In the genomic region with DNA sequence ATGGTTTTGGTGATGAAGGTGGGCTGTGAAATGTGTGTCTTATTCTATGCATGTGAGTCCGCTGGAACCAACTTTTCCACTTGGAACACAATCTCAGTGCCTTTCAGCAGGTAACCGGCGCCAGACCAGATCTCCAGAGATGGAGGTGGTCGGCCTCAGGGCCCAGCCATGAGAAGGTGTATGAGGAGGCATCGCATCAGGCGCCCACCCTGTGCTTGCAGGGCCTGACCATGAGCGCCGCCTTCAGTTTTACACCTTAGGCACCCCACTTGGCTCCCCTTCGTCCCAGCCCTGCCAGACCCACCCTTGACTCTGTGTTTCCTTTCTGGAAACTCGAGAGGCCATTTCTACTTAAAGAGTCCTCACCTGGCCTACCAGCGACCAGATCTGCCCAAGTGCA, we compare ENCODE assay signal across 12 cellular contexts. TPM values are rescaled to one million over a fixed set of nuclear protein-coding genes. Genes with fewer than 3 reads are reported as not detected.
DNase-seq lines count a peak whose midpoint lies in the region; ATAC-seq and TF ChIP-seq lines count a peak whose summit lies in the region.
"Had no signal": no experiment of that assay in that cellular context is flagged by ENCODE, and none has a peak within 500 bp of the region (broad histone marks: within the 10 kb centered on the region; RNA-seq: fewer than 3 reads in every experiment).

No MANE protein-coding gene starts in this region.

- peak overlapping the region; percentile 94 for H3K27ac Mint-ChIP-seq in CD8-positive, alpha-beta T cell
- peak overlapping the region; percentile 93 for H3K27ac Mint-ChIP-seq in activated B cell treated with CpG ODN at 0.5 μM for 24 hours

- in situ Hi-C loops in gastrocnemius medialis (cut with MboI; ENCODE audit: low sequenced_read_pairs in 4 of 4), result loop anchor here in 1 of 4 donors (5.0 kb wide), 1 partner anchor 47 kb away; the partner anchor contains the start of gene ATF3

- no peaks in the 10 kb centered on the region for H3K27me3 Mint-ChIP-seq in CD8-positive, alpha-beta T cell (ENCODE audit: low read depth)
- H3K27me3 Mint-ChIP-seq in activated B cell treated with CpG ODN at 0.5 μM for 24 hours, result no peaks in the 10 kb centered on the region

- 61 to 83% methylated on average over 1 to 3 of the region's 11 CpGs for WGBS in gastroesophageal sphincter (ENCODE audit: low coverage in 1 of 2), 2 donors

- peaks cover 5% of the 10 kb centered on the region for H3K4me1 ChIP-seq in CD8-positive, alpha-beta T cell (ENCODE audit: insufficient read depth, low read length)
- peaks cover 0 to 25% (median 0%) of the 10 kb centered on the region in 3 donors for H3K4me1 ChIP-seq in gastroesophageal sphincter
- H3K4me1 ChIP-seq in gastrocnemius medialis, result no peaks in the 10 kb centered on the region

- TF ChIP-seq POLR2A in gastroesophageal sphincter (IDR thresholded peaks at IDR 0.05) (no peak), gastrocnemius medialis (IDR thresholded peaks at IDR 0.05) (no peak)

- POLR2A ChIA-PET in CD8-positive, alpha-beta T cell (lab: Charles Lee), result interaction anchor here (0.6 kb wide), 1 partner anchor 947 kb away, joined by 3 read pairs; no protein-coding TSS in a partner anchor
- POLR2A ChIA-PET in activated B cell treated with CpG ODN at 0.5 μM for 24 hours (lab: Charles Lee), result interaction anchor here (1.3 to 2.7 kb wide), 5 partner anchors 7 to 524 kb away, joined by 3 to 49 read pairs (median 17); partner anchors contain the start of genes ATF3, DTL and INTS7

- TF ChIP-seq EP300 in gastroesophageal sphincter (IDR thresholded peaks at IDR 0.05), result no peak

- H3K27me3 ChIP-seq in CD8-positive, alpha-beta T cell (ENCODE audit: insufficient read depth, low read length), result no peaks in the 10 kb centered on the region
- H3K27me3 ChIP-seq in gastroesophageal sphincter (no peaks in the 10 kb centered on the region), gastrocnemius medialis (no peaks in the 10 kb centered on the region)

- no peak for DNase-seq in CD8-positive, alpha-beta T cell
- no peak for DNase-seq in activated B cell treated with CpG ODN at 0.5 μM for 24 hours
- no peak for DNase-seq in gastrocnemius medialis
- no peak for DNase-seq in DMS 273 (lab: John Stamatoyannopoulos, UW; ENCODE audit: unreplicated experiment)
- DNase-seq in posterior vena cava (ENCODE audit: low spot score), result no peak
- DNase-seq: activated T-cell treated with anti-CD3 and anti-CD28 coated beads, Interleukin-2, amount 50 U/mL, for 1 hour; NCI-H2081; occipital lobe; T1000 had no signal

- H3K36me3 Mint-ChIP-seq in CD8-positive, alpha-beta T cell, result no peaks in the 10 kb centered on the region
- no peaks in the 10 kb centered on the region for H3K36me3 Mint-ChIP-seq in activated B cell treated with CpG ODN at 0.5 μM for 24 hours (ENCODE audit: low read depth)

- H3K9me3 Mint-ChIP-seq in CD8-positive, alpha-beta T cell, result peaks cover 14% of the 10 kb centered on the region
- H3K9me3 Mint-ChIP-seq in activated B cell treated with CpG ODN at 0.5 μM for 24 hours, result peaks cover 4% of the 10 kb centered on the region

- peak overlapping the region; percentile 85 for H3K4me3 Mint-ChIP-seq in CD8-positive, alpha-beta T cell
- peak overlapping the region; percentile 32 for H3K4me3 Mint-ChIP-seq in activated B cell treated with CpG ODN at 0.5 μM for 24 hours

- intact Hi-C loops in CD8-positive, alpha-beta T cell (cut with DNase I, micrococcal nuclease), result loop anchor here (1.0 to 10.0 kb wide), 15 partner anchors 7 to 985 kb away; partner anchors contain the start of genes ANGEL2 (in 2 of the 2), ATF3 (in 2 of the 2), NSL1 (in 2 of the 2) and TATDN3 (in 2 of the 2)
- intact Hi-C loops in activated B cell treated with CpG ODN at 0.5 μM for 24 hours (cut with micrococcal nuclease) (loop anchor here (1.0 to 5.0 kb wide), 12 partner anchors 7 to 981 kb away; partner anchors contain the start of genes ANGEL2, FLVCR1, NENF and PACC1), gastrocnemius medialis (cut with DNase I; ENCODE audit: low total_unique reads) (loop anchor here (1.0 to 5.0 kb wide), 3 partner anchors 48 to 273 kb away; partner anchors contain the start of genes ATF3 and PPP2R5A), posterior vena cava (cut with DNase I) (loop anchor here (5.0 to 10.0 kb wide), 2 partner anchors 75 to 78 kb away; no protein-coding TSS in a partner anchor)

- ATAC-seq in CD8-positive, alpha-beta T cell, result no peak
- ATAC-seq in activated B cell treated with CpG ODN at 0.5 μM for 24 hours (ENCODE audit: low read depth), result no peak
- ATAC-seq in gastroesophageal sphincter, result no peak
- no peak for ATAC-seq in gastrocnemius medialis
- no peak for ATAC-seq in GM21737 (IDR thresholded peaks at IDR 0.05; ENCODE audit: unreplicated experiment)
- ATAC-seq in HG03045 (IDR thresholded peaks at IDR 0.05; ENCODE audit: unreplicated experiment), result no peak

- H3K9me3 ChIP-seq in CD8-positive, alpha-beta T cell (ENCODE audit: low read length), result no peaks in the 10 kb centered on the region
- H3K9me3 ChIP-seq in gastroesophageal sphincter (peaks cover 0 to 7% (median 0%) of the 10 kb centered on the region in 3 donors), gastrocnemius medialis (no peaks in the 10 kb centered on the region)

- CTCF ChIA-PET in CD8-positive, alpha-beta T cell (lab: Charles Lee), result no interaction called here
- CTCF ChIA-PET in activated B cell treated with CpG ODN at 0.5 μM for 24 hours (lab: Charles Lee), result interaction anchor here (1.3 kb wide), 1 partner anchor 83 kb away, joined by 3 read pairs; no protein-coding TSS in a partner anchor

- TF ChIP-seq CTCF in CD8-positive, alpha-beta T cell (IDR thresholded peaks at IDR 0.05), result no peak
- TF ChIP-seq CTCF in activated B cell treated with CpG ODN at 0.5 μM for 24 hours (IDR thresholded peaks at IDR 0.05) (no peak), gastroesophageal sphincter (IDR thresholded peaks at IDR 0.05) (no peak), gastrocnemius medialis (IDR thresholded peaks at IDR 0.05 in 4 of 5, conservative IDR thresholded peaks at IDR 0.05 in 1 of 5) (no peak)

- H3K36me3 ChIP-seq in CD8-positive, alpha-beta T cell (ENCODE audit: insufficient read depth, low read length), result no peaks in the 10 kb centered on the region
- H3K36me3 ChIP-seq in gastroesophageal sphincter (no peaks in the 10 kb centered on the region), gastrocnemius medialis (no peaks in the 10 kb centered on the region)

- no peak overlapping the region for H3K4me3 ChIP-seq in CD8-positive, alpha-beta T cell (ENCODE audit: low read depth, low read length)
- H3K4me3 ChIP-seq in gastroesophageal sphincter (no peak overlapping the region), gastrocnemius medialis (no peak overlapping the region)

- peaks cover 10% of the 10 kb centered on the region for H3K4me1 Mint-ChIP-seq in CD8-positive, alpha-beta T cell (ENCODE audit: low read depth)
- H3K4me1 Mint-ChIP-seq in activated B cell treated with CpG ODN at 0.5 μM for 24 hours, result peaks cover 15% of the 10 kb centered on the region

- H3K27ac ChIP-seq in CD8-positive, alpha-beta T cell (ENCODE audit: low read depth, low read length), result no peak overlapping the region
- peak overlapping the region in 3 of 4 donors; percentile 85 to 96 (median 90) for H3K27ac ChIP-seq in gastroesophageal sphincter
- H3K27ac ChIP-seq in gastrocnemius medialis, result peak overlapping the region; percentile 75 to 94 (median 90)

RNA-seq across cellular contexts. Expression of gene ATF3, which starts 48.6 kb away (rescaled TPM):
- total RNA-seq in CD8-positive, alpha-beta T cell, result 10 to 100 TPM in 1 of 2 experiments, 1 to 10 TPM in 1; 8.9 to 10.4 TPM
- 13.1 and 16.8 TPM in 2 replicates for total RNA-seq in activated B cell treated with CpG ODN at 0.5 μM for 24 hours
- 10 to 100 TPM in 2 of 4 donors, 1 to 10 TPM in 2; 4.0 to 17.2 (median 9.4) TPM for total RNA-seq in gastroesophageal sphincter
- 1 to 10 TPM; 1.9 to 7.4 (median 7.2) TPM for total RNA-seq in gastrocnemius medialis
- total RNA-seq in posterior vena cava, result 100 to 1,000 TPM in 1 of 2 donors, 10 to 100 TPM in 1; 43.4 to 193 TPM
